Comparison of ENCODE assay signal across 21 cellular contexts in the genomic region with DNA sequence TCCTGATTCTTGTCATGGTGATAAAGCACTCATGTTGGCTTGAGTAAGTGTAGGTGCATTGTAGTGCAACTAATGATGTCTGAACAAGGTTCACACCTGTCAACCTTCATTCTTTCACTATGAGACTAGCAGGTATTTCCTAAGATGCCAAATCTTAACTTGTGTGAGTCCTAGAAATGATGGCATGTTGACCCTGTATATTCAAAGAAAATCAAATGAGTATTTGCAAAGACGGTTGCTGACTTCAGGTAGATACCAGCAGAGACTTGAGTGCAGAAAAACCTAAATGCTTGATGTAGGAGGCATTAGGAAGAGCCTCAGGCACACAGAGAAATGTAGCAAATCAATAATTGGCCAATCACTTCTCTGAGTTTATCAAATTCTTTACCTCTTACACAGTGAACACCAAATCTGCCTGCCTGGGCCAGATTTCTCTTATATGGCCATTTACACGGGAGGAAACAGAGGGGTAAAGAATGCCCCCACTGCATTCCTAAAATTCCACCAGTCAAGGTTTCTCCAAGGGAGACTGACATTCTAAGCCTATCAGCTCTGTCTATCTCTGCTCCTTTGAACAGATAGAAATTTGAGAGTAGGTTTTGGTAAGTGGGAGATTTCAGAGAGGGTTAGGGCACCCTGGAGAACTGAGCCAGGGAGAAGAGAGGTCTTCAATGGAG.
DNase-seq lines count a peak whose midpoint lies in the region; ATAC-seq, FAIRE-seq and TF ChIP-seq lines count a peak whose summit lies in the region.
"Had no signal": no experiment of that assay in that cellular context is flagged by ENCODE, and none has a peak within 500 bp of the region (broad histone marks: within the 10 kb centered on the region; RNA-seq: fewer than 3 reads in every experiment).

No MANE protein-coding gene starts in this region.

- no TSS peak for BruUV-seq in mammary epithelial cell (replicated peaks; lab: Mats Ljungman, UMichigan)

- H3K27me3 ChIP-seq in mammary epithelial cell (ENCODE audit: insufficient read depth, low read length), result no peaks in the 10 kb centered on the region
- H3K27me3 ChIP-seq in breast epithelium, result no peaks in the 10 kb centered on the region
- no peaks in the 10 kb centered on the region for H3K27me3 ChIP-seq in body of pancreas
- no peaks in the 10 kb centered on the region for H3K27me3 ChIP-seq in keratinocyte (ENCODE audit: control insufficient read depth, extremely low read depth, insufficient read depth, low read length)

- no peak overlapping the region for H3K4me3 Mint-ChIP-seq in endothelial cell (ENCODE audit: unreplicated experiment)
- no peak overlapping the region for H3K4me3 Mint-ChIP-seq in activated CD4-positive, alpha-beta T cell treated with anti-CD3 and anti-CD28 coated beads for 36 hours
- H3K4me3 Mint-ChIP-seq: naive thymus-derived CD8-positive, alpha-beta T cell had no signal

- DNase-seq in mammary epithelial cell (peak; percentile 67), breast epithelium (ENCODE audit: low spot score in 2 of 2) (no peak), body of pancreas (no peak), keratinocyte (ENCODE audit: low read depth, low spot score) (peak; percentile 79), endothelial cell (ENCODE audit: low spot score) (no peak), DMS53 (lab: John Stamatoyannopoulos, UW) (no peak), NCI-H1417 (lab: John Stamatoyannopoulos, UW) (no peak)
- DNase-seq in activated CD4-positive, alpha-beta T cell treated with anti-CD3 and anti-CD28 coated beads for 36 hours, result no peak
- DNase-seq: 8988T; activated effector memory CD4-positive, alpha-beta T cell treated with Interleukin-2 at 50 U/mL for 16 hours; amygdala; foreskin fibroblast; naive thymus-derived CD8-positive, alpha-beta T cell; NCI-H187 treated with DMSO at 0.1 percent for 48 hours; NCI-H446 treated with DMSO at 0.1 percent for 48 hours; SIG-M5; small intestine had no signal

- 0% methylated on average over 2 of the region's 2 CpGs for WGBS in mammary epithelial cell (ENCODE audit: low coverage, missing lambda C conversion rate)
- whole genome bisulfite sequencing in body of pancreas, 2 donors, result 22 to 37% methylated on average over 2 of the region's 2 CpGs

- no peaks in the 10 kb centered on the region for H3K36me3 ChIP-seq in mammary epithelial cell (ENCODE audit: insufficient read depth, low read length)
- no peaks in the 10 kb centered on the region for H3K36me3 ChIP-seq in breast epithelium
- H3K36me3 ChIP-seq in body of pancreas (replicated peaks in 1 of 2; ENCODE audit: insufficient read depth in 1 of 2, low read depth in 2 of 2), result no peaks in the 10 kb centered on the region
- H3K36me3 ChIP-seq in keratinocyte (ENCODE audit: control insufficient read depth in 2 of 2, extremely low read depth in 1 of 2, insufficient read depth in 2 of 2, low read length in 2 of 2), result no peaks in the 10 kb centered on the region
- H3K36me3 ChIP-seq: thoracic aorta had no signal

- peak; percentile 72 for ATAC-seq in body of pancreas
- ATAC-seq in activated CD4-positive, alpha-beta T cell treated with anti-CD3 and anti-CD28 coated beads for 36 hours, result no peak
- ATAC-seq: naive thymus-derived CD8-positive, alpha-beta T cell had no signal

- in situ Hi-C loops in mammary epithelial cell (cut with MboI; ENCODE audit: low sequenced_read_pairs in 2 of 2), result no loop called here

- POLR2A ChIA-PET in activated CD4-positive, alpha-beta T cell treated with anti-CD3 and anti-CD28 coated beads for 36 hours (lab: Charles Lee), result no interaction called here

- TF ChIP-seq CTCF in mammary epithelial cell (conservative IDR thresholded peaks at IDR 0.05 in 1 of 2, IDR thresholded peaks at IDR 0.05 in 1 of 2; ENCODE audit: extremely low read depth in 1 of 2, insufficient read depth in 1 of 2, low read depth in 1 of 2, low read length in 2 of 2) (no peak), breast epithelium (IDR thresholded peaks at IDR 0.05) (no peak), body of pancreas (IDR thresholded peaks at IDR 0.05) (no peak), keratinocyte (optimal IDR thresholded peaks at IDR 0.05 in 1 of 3, IDR thresholded peaks at IDR 0.05 in 1 of 3, conservative IDR thresholded peaks at IDR 0.05 in 1 of 3; ENCODE audit: extremely low read depth in 1 of 3, insufficient read depth in 2 of 3, low read length in 3 of 3) (no peak), endothelial cell (IDR thresholded peaks at IDR 0.05; ENCODE audit: unreplicated experiment) (no peak)

- H4K20me1 ChIP-seq in mammary epithelial cell (ENCODE audit: insufficient read depth, low read length) (no peaks in the 10 kb centered on the region), keratinocyte (ENCODE audit: control insufficient read depth, extremely low read depth, insufficient read depth, low read length) (no peaks in the 10 kb centered on the region)

- H3K27ac ChIP-seq in mammary epithelial cell (ENCODE audit: insufficient read depth, low read depth, low read length) (peak overlapping the region; percentile 96), breast epithelium (no peak overlapping the region), body of pancreas (no peak overlapping the region), keratinocyte (ENCODE audit: control insufficient read depth, insufficient read depth, low read length) (peak overlapping the region; percentile 67)
- H3K27ac ChIP-seq: C4-2B, thoracic aorta had no signal

- dilution Hi-C loops in mammary epithelial cell (cut with HindIII; ENCODE audit: low sequenced_read_pairs), result no loop called here
- dilution Hi-C loops in keratinocyte (cut with MboI; ENCODE audit: extremely low pct_ligation_motif_present, low sequenced_read_pairs), result no loop called here

- H2AFZ ChIP-seq in mammary epithelial cell (ENCODE audit: low read depth, low read length) (peak overlapping the region; percentile 71), keratinocyte (ENCODE audit: control insufficient read depth, low read length) (no peak overlapping the region)

- peaks cover 41% of the 10 kb centered on the region for H3K4me1 ChIP-seq in mammary epithelial cell (ENCODE audit: insufficient read depth, low read length)
- no peaks in the 10 kb centered on the region for H3K4me1 ChIP-seq in breast epithelium
- H3K4me1 ChIP-seq in body of pancreas, result no peaks in the 10 kb centered on the region
- peaks cover 48% of the 10 kb centered on the region for H3K4me1 ChIP-seq in keratinocyte (ENCODE audit: control insufficient read depth, extremely low read depth, insufficient read depth, low read length)

- CTCF ChIA-PET in mammary epithelial cell (lab: Charles Lee; ENCODE audit: low non-redundant PET), result no interaction called here
- CTCF ChIA-PET in activated CD4-positive, alpha-beta T cell treated with anti-CD3 and anti-CD28 coated beads for 36 hours (lab: Charles Lee), result no interaction called here

- intact Hi-C loops in mammary epithelial cell (cut with micrococcal nuclease), result no loop called here
- intact Hi-C loops in breast epithelium (cut with DNase I; ENCODE audit: low total_unique reads), result no loop called here
- intact Hi-C loops in body of pancreas (cut with DNase I), result no loop called here
- intact Hi-C loops in activated CD4-positive, alpha-beta T cell treated with anti-CD3 and anti-CD28 coated beads for 36 hours (cut with DNase I, micrococcal nuclease), result no loop called here

- no peaks in the 10 kb centered on the region for H3K36me3 Mint-ChIP-seq in endothelial cell (ENCODE audit: low read depth, unreplicated experiment)
- no peaks in the 10 kb centered on the region for H3K36me3 Mint-ChIP-seq in activated CD4-positive, alpha-beta T cell treated with anti-CD3 and anti-CD28 coated beads for 36 hours (ENCODE audit: low read depth)
- H3K36me3 Mint-ChIP-seq: naive thymus-derived CD8-positive, alpha-beta T cell had no signal

- H3K9ac ChIP-seq in mammary epithelial cell (ENCODE audit: insufficient read depth, low read length) (no peak overlapping the region), keratinocyte (ENCODE audit: control insufficient read depth, extremely low read depth, insufficient read depth, low read length) (peak overlapping the region; percentile 28)

- no peaks in the 10 kb centered on the region for H3K9me3 Mint-ChIP-seq in endothelial cell (ENCODE audit: unreplicated experiment)
- no peaks in the 10 kb centered on the region for H3K9me3 Mint-ChIP-seq in activated CD4-positive, alpha-beta T cell treated with anti-CD3 and anti-CD28 coated beads for 36 hours (ENCODE audit: low read depth)

- peak overlapping the region; percentile 15 for H3K4me2 ChIP-seq in mammary epithelial cell (ENCODE audit: insufficient read depth, low read depth, low read length)
- peak overlapping the region; percentile 47 for H3K4me2 ChIP-seq in keratinocyte (ENCODE audit: control insufficient read depth, extremely low read depth, insufficient read depth, low read depth, low read length)

- no peak overlapping the region for H3K27ac Mint-ChIP-seq in endothelial cell (ENCODE audit: unreplicated experiment)
- H3K27ac Mint-ChIP-seq in activated CD4-positive, alpha-beta T cell treated with anti-CD3 and anti-CD28 coated beads for 36 hours, result no peak overlapping the region
- H3K27ac Mint-ChIP-seq: naive thymus-derived CD8-positive, alpha-beta T cell; progenitor cell of endocrine pancreas had no signal

- H3K4me3 ChIP-seq in mammary epithelial cell (replicated peaks in 1 of 3; ENCODE audit: insufficient read depth in 1 of 3, low read depth in 2 of 3, low read length in 3 of 3) (no peak overlapping the region), breast epithelium (no peak overlapping the region), body of pancreas (no peak overlapping the region), keratinocyte (ENCODE audit: control insufficient read depth in 2 of 3, extremely low read depth in 1 of 3, insufficient read depth in 2 of 3, low read depth in 1 of 3, low read length in 3 of 3) (no peak overlapping the region)
- H3K4me3 ChIP-seq: lung, thoracic aorta had no signal

- H3K79me2 ChIP-seq in mammary epithelial cell (ENCODE audit: insufficient read depth, low read length), result no peaks in the 10 kb centered on the region
- H3K79me2 ChIP-seq in keratinocyte (ENCODE audit: control insufficient read depth, insufficient read depth, low read length), result no peaks in the 10 kb centered on the region

- no peaks in the 10 kb centered on the region for H3K27me3 Mint-ChIP-seq in endothelial cell (ENCODE audit: unreplicated experiment)
- H3K27me3 Mint-ChIP-seq in activated CD4-positive, alpha-beta T cell treated with anti-CD3 and anti-CD28 coated beads for 36 hours, result no peaks in the 10 kb centered on the region
- H3K27me3 Mint-ChIP-seq: progenitor cell of endocrine pancreas had no signal

- H3K4me1 Mint-ChIP-seq in endothelial cell (ENCODE audit: unreplicated experiment), result peaks cover 5% of the 10 kb centered on the region
- no peaks in the 10 kb centered on the region for H3K4me1 Mint-ChIP-seq in activated CD4-positive, alpha-beta T cell treated with anti-CD3 and anti-CD28 coated beads for 36 hours
- H3K4me1 Mint-ChIP-seq: naive thymus-derived CD8-positive, alpha-beta T cell had no signal

- H3K9me3 ChIP-seq in mammary epithelial cell (replicated peaks; ENCODE audit: insufficient read depth, low read length) (no peaks in the 10 kb centered on the region), breast epithelium (no peaks in the 10 kb centered on the region), body of pancreas (no peaks in the 10 kb centered on the region), keratinocyte (ENCODE audit: control insufficient read depth, low read depth, low read length) (no peaks in the 10 kb centered on the region)
- H3K9me3 ChIP-seq: thoracic aorta had no signal

- FAIRE-seq in keratinocyte (lab: Jason Lieb, UNC), result peak; percentile 94
- FAIRE-seq: small intestine had no signal

- H3K9me1 ChIP-seq in keratinocyte (ENCODE audit: control insufficient read depth, extremely low read depth, insufficient read depth, low read length), result no peaks in the 10 kb centered on the region

- no peak for TF ChIP-seq POLR2A in breast epithelium (IDR thresholded peaks at IDR 0.05)
- TF ChIP-seq POLR2A in body of pancreas (IDR thresholded peaks at IDR 0.05), result no peak

Comparison
In these comparisons a context has a peak if more than half of its experiments do, and no peak if none do; other contexts are left out.
1. DNase-seq: peak in mammary epithelial cell (single experiment) and keratinocyte (single experiment); none in breast epithelium (0 of 2), body of pancreas (0 of 4), endothelial cell (single experiment), DMS53 (single experiment), activated CD4-positive, alpha-beta T cell treated with anti-CD3 and anti-CD28 coated beads for 36 hours (single experiment) and NCI-H1417 (0 of 3).
2. H3K27ac ChIP-seq: peak in mammary epithelial cell (single experiment) and keratinocyte (single experiment); none in breast epithelium (0 of 2) and body of pancreas (0 of 4).